ENCODE assay signal across 8 cellular contexts in the genomic region with DNA sequence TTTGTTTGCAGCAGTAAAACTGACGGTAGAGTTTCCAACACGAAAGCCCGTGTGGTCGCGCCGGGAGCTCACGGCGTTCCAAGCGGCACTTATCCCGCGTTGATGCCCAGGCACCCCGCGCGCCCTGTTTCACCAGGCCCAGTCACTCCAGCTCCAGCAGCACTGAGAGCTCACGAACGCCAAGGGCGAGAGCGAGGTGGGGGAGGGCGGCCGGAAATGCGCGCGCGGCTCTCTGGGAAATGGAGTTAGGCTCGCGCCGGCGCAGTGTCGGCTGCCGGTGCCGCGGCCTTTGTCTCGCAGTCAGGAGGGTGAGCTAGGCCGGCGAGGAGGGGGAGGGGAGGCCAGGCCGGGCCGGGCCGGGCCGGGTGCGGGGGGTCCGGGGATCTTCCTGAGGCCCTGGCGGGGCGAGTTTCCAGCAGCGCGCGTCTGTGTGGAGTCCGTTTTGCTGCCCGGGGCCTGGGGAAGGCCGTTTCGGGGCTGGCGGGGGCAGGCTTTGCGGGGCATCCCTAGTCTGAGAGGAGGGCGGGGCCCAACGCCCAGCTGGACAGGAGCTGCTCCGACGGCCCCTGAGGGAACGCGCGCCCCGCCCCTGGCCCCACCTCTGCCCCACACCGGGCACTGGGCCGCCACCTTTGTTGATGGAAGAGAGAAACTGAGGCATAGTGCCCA. TPM values are rescaled to one million over a fixed set of nuclear protein-coding genes. Genes with fewer than 3 reads are reported as not detected.
DNase-seq lines count a peak whose midpoint lies in the region; ATAC-seq and TF ChIP-seq lines count a peak whose summit lies in the region.

A gene (plus strand): TSS at position 280 of the 669 bp plus-strand sequence. CDS start 721 bp downstream, outside the sequence.

- H3K27me3 ChIP-seq in IMR-90 (ENCODE audit: control insufficient read depth, insufficient read depth, low read length): no peaks in the 10 kb centered on the region

- peak within 1 kb of the TSS; percentile 59 for H2AK9ac ChIP-seq in IMR-90 (replicated peaks; ENCODE audit: low read depth, low read length, poor library complexity)

- peak within 1 kb of the TSS; percentile 25 for H2BK5ac ChIP-seq in IMR-90 (ENCODE audit: low read depth, low read length, poor library complexity, severe bottlenecking)

- peak within 1 kb of the TSS; percentile 93 for H2AFZ ChIP-seq in IMR-90 (replicated peaks; ENCODE audit: low read length, poor library complexity)

- peaks cover 49% of the 10 kb centered on the region for H3K9me3 ChIP-seq in IMR-90 (ENCODE audit: control insufficient read depth, insufficient read depth, low read length)

- DNase-seq in IMR-90 (peak; percentile 50), left colon (peak; percentile 82 to 85), LoVo (ENCODE audit: low spot score) (no peak), NOMO-1 treated with dmso at 0.1 percent for 144 hours (lab: John Stamatoyannopoulos, UW; ENCODE audit: unreplicated experiment) (no peak)
- peak; percentile 50 for DNase-seq in activated CD4-positive, alpha-beta T cell treated with anti-CD3 and anti-CD28 coated beads, Interleukin-2, amount 10 ng/mL, durations not matched to agents 7 days and 5 days
- peak; percentile 13 to 37 (median 30) for DNase-seq in stimulated activated CD4-positive, alpha-beta T cell treated with anti-CD3 and anti-CD28 coated beads, Interleukin-12 subunit alpha, Interleukin-12 subunit beta, amount 100 ng/mL, for 48 hours (ENCODE audit: low read depth in 2 of 3, low spot score in 1 of 3)

- POLR2A ChIA-PET in IMR-90 (lab: Charles Lee; ENCODE audit: unreplicated experiment): interaction anchor here (0.8 kb wide), 1 partner anchor 17 kb away, joined by 13 read pairs; no protein-coding TSS in a partner anchor
- POLR2A ChIA-PET in activated CD4-positive, alpha-beta T cell treated with anti-CD3 and anti-CD28 coated beads, Interleukin-2, amount 10 ng/mL, durations not matched to agents 7 days and 5 days (lab: Charles Lee): no interaction called here

- no peak for TF ChIP-seq CTCF in IMR-90 (conservative IDR thresholded peaks at IDR 0.05; ENCODE audit: low read depth, low read length)

- no peak for TF ChIP-seq RAD21 in IMR-90 (IDR thresholded peaks at IDR 0.05; ENCODE audit: low read length)

- ATAC-seq in IMR-90 (ENCODE audit: low read depth) (peak; percentile 96), left colon (peak; percentile 98), HG03565 (IDR thresholded peaks at IDR 0.05; ENCODE audit: unreplicated experiment) (no peak)

- H3K14ac ChIP-seq in IMR-90 (replicated peaks; ENCODE audit: low read depth, low read length): no peak within 1 kb of the TSS; the same call in 1 of the 2 replicates

- H3K27me3 Mint-ChIP-seq in activated CD4-positive, alpha-beta T cell treated with anti-CD3 and anti-CD28 coated beads, Interleukin-2, amount 10 ng/mL, durations not matched to agents 7 days and 5 days: no peaks in the 10 kb centered on the region
- H3K27me3 Mint-ChIP-seq in dendritic cell treated with granulocyte-macrophage colony-stimulating factor and Interleukin-4, amounts not matched to agents 40 ng/mL and 50 ng/mL, for 4 days: peaks cover 9% of the 10 kb centered on the region

- peak within 1 kb of the TSS; percentile 50 for H3K9ac ChIP-seq in IMR-90 (ENCODE audit: low read depth, low read length)

- no peak within 1 kb of the TSS for H2BK15ac ChIP-seq in IMR-90 (ENCODE audit: low read depth, low read length)

- H3K79me1 ChIP-seq in IMR-90 (ENCODE audit: low read depth in 1 of 2, low read length in 2 of 2): no peaks in the 10 kb centered on the region

- peak within 1 kb of the TSS; percentile 88 for H3K4me2 ChIP-seq in IMR-90 (ENCODE audit: low read depth, low read length)

- peak within 1 kb of the TSS; percentile 81 to 91 for H4K8ac ChIP-seq in IMR-90 (ENCODE audit: low read depth in 2 of 2, low read length in 2 of 2)

- peak within 1 kb of the TSS; percentile 87 for H3K27ac Mint-ChIP-seq in activated CD4-positive, alpha-beta T cell treated with anti-CD3 and anti-CD28 coated beads, Interleukin-2, amount 10 ng/mL, durations not matched to agents 7 days and 5 days
- peak within 1 kb of the TSS; percentile 69 for H3K27ac Mint-ChIP-seq in dendritic cell treated with granulocyte-macrophage colony-stimulating factor and Interleukin-4, amounts not matched to agents 40 ng/mL and 50 ng/mL, for 4 days

- CTCF ChIA-PET in IMR-90 (lab: Yijun Ruan, JAX): no interaction called here
- CTCF ChIA-PET in activated CD4-positive, alpha-beta T cell treated with anti-CD3 and anti-CD28 coated beads, Interleukin-2, amount 10 ng/mL, durations not matched to agents 7 days and 5 days (lab: Charles Lee): interaction anchor here (1.2 kb wide), 1 partner anchor 61 kb away, joined by 3 read pairs; no protein-coding TSS in a partner anchor

- peak within 1 kb of the TSS; percentile 63 for H3K4me3 Mint-ChIP-seq in activated CD4-positive, alpha-beta T cell treated with anti-CD3 and anti-CD28 coated beads, Interleukin-2, amount 10 ng/mL, durations not matched to agents 7 days and 5 days
- peak within 1 kb of the TSS; percentile 72 for H3K4me3 Mint-ChIP-seq in dendritic cell treated with granulocyte-macrophage colony-stimulating factor and Interleukin-4, amounts not matched to agents 40 ng/mL and 50 ng/mL, for 4 days

- peaks cover 5% of the 10 kb centered on the region for H3K4me1 Mint-ChIP-seq in activated CD4-positive, alpha-beta T cell treated with anti-CD3 and anti-CD28 coated beads, Interleukin-2, amount 10 ng/mL, durations not matched to agents 7 days and 5 days
- peaks cover 14% of the 10 kb centered on the region for H3K4me1 Mint-ChIP-seq in dendritic cell treated with granulocyte-macrophage colony-stimulating factor and Interleukin-4, amounts not matched to agents 40 ng/mL and 50 ng/mL, for 4 days (ENCODE audit: low read depth)

- dilution Hi-C loops in IMR-90 (cut with HindIII; ENCODE audit: low sequenced_read_pairs, unreplicated experiment): no loop called here

- intact Hi-C loops in IMR-90 (cut with micrococcal nuclease) (no loop called here), left colon (cut with DNase I, micrococcal nuclease) (no loop called here)
- intact Hi-C loops in dendritic cell treated with granulocyte-macrophage colony-stimulating factor and Interleukin-4, amounts not matched to agents 40 ng/mL and 50 ng/mL, for 4 days (cut with micrococcal nuclease): no loop called here

- H4K91ac ChIP-seq in IMR-90 (ENCODE audit: insufficient read depth, low read depth, low read length): no peak within 1 kb of the TSS

- H3K18ac ChIP-seq in IMR-90 (ENCODE audit: low read depth, low read length): 0 out of 2 replicates have a peak within 1 kb of the TSS, but pooled peaks have one; percentile 60

- H4K20me1 ChIP-seq in IMR-90 (ENCODE audit: insufficient read depth, low read length): no peaks in the 10 kb centered on the region

- WGBS in IMR-90 (ENCODE audit: extremely low coverage in 2 of 2, insufficient read length in 1 of 2), 2 experiments: 5% methylated on average over 11 of the region's 62 CpGs; no CpG with 5 or more reads in 1 of the 2 experiments

- in situ Hi-C loops in IMR-90 (cut with MboI; ENCODE audit: low sequenced_read_pairs): no loop called here

- no TSS peak for BruUV-seq in IMR-90 (replicated peaks; lab: Mats Ljungman, UMichigan)

- H3K9me3 Mint-ChIP-seq in activated CD4-positive, alpha-beta T cell treated with anti-CD3 and anti-CD28 coated beads, Interleukin-2, amount 10 ng/mL, durations not matched to agents 7 days and 5 days: peaks cover 47% of the 10 kb centered on the region
- peaks cover 91% of the 10 kb centered on the region for H3K9me3 Mint-ChIP-seq in dendritic cell treated with granulocyte-macrophage colony-stimulating factor and Interleukin-4, amounts not matched to agents 40 ng/mL and 50 ng/mL, for 4 days

- H3K56ac ChIP-seq in IMR-90 (ENCODE audit: extremely low read depth, insufficient read depth, low read length): no peak within 1 kb of the TSS

- H2BK20ac ChIP-seq in IMR-90 (ENCODE audit: low read depth, low read length): no peak within 1 kb of the TSS

- H3K36me3 Mint-ChIP-seq in activated CD4-positive, alpha-beta T cell treated with anti-CD3 and anti-CD28 coated beads, Interleukin-2, amount 10 ng/mL, durations not matched to agents 7 days and 5 days (ENCODE audit: low read depth): peaks cover 36% of the 10 kb centered on the region
- H3K36me3 Mint-ChIP-seq in dendritic cell treated with granulocyte-macrophage colony-stimulating factor and Interleukin-4, amounts not matched to agents 40 ng/mL and 50 ng/mL, for 4 days (ENCODE audit: low read depth): peaks cover 27% of the 10 kb centered on the region

- TF ChIP-seq POLR2A in IMR-90 (IDR thresholded peaks at IDR 0.05; ENCODE audit: low read depth, low read length): no peak

- H4K5ac ChIP-seq in IMR-90 (ENCODE audit: low read depth, low read length): peak within 1 kb of the TSS; percentile 96

- H2AK5ac ChIP-seq in IMR-90 (ENCODE audit: low read depth, low read length): no peak within 1 kb of the TSS

- 0 out of 2 replicates have a peak, but pooled peaks cover 2% of the 10 kb centered on the region for H3K4me1 ChIP-seq in IMR-90 (ENCODE audit: control insufficient read depth, insufficient read depth, low read length)

- peak within 1 kb of the TSS; percentile 56 for H3K27ac ChIP-seq in IMR-90 (ENCODE audit: insufficient read depth, low read length)

- H2BK120ac ChIP-seq in IMR-90 (ENCODE audit: low read depth, low read length): no peak within 1 kb of the TSS

- no peaks in the 10 kb centered on the region for H3K36me3 ChIP-seq in IMR-90 (ENCODE audit: control insufficient read depth, insufficient read depth, low read length)

- H3K9me1 ChIP-seq in IMR-90 (ENCODE audit: insufficient read depth, low read length): no peaks in the 10 kb centered on the region

- no peak within 1 kb of the TSS; the same call in 1 of the 2 replicates for H3K4ac ChIP-seq in IMR-90 (ENCODE audit: low read depth, low read length)

- H3K4me3 ChIP-seq in IMR-90 (ENCODE audit: insufficient read depth, low read depth, low read length): peak within 1 kb of the TSS; percentile 52

- peak within 1 kb of the TSS; percentile 74 for H3K23ac ChIP-seq in IMR-90 (ENCODE audit: low read depth, low read length)

TF ChIP-seq in IMR-90, 13 proteins besides CTCF, POLR2A, EP300 and RAD21 (continues in another document):
- no peak for TF ChIP-seq MXI1 (IDR thresholded peaks at IDR 0.05; ENCODE audit: borderline replicate concordance, low read depth, low read length)
- TF ChIP-seq CEBPB (IDR thresholded peaks at IDR 0.05; ENCODE audit: low read depth, low read length): no peak
- no peak for TF ChIP-seq MAZ (IDR thresholded peaks at IDR 0.05; ENCODE audit: borderline replicate concordance, low read depth, low read length)
- no peak for TF ChIP-seq CHD1 (IDR thresholded peaks at IDR 0.05; ENCODE audit: low read depth, low read length)
- TF ChIP-seq SMC3 (IDR thresholded peaks at IDR 0.05; ENCODE audit: low read depth, low read length): no peak
- no peak for TF ChIP-seq MAFK (IDR thresholded peaks at IDR 0.05; ENCODE audit: low read depth, low read length)

RNA-seq across cellular contexts. Expression of the gene that starts here (rescaled TPM):
- total RNA-seq in IMR-90 (2012; rRNA removed) (1.9 and 2.7 TPM in 2 replicates), left colon (1 to 10 TPM; 1.1 to 1.2 TPM)
- polyA plus RNA-seq in IMR-90 (2012; rRNA removed): 2.4 and 2.7 TPM in 2 replicates
- polyA plus RNA-seq in IMR-90 (2012; cell fraction: cytosol; rRNA removed): 0.58 and 1.1 TPM in 2 replicates
- 9.2 and 12.1 TPM in 2 replicates for polyA plus RNA-seq in IMR-90 (2012; cell fraction: nucleus; rRNA removed; ENCODE audit: low replicate concordance)
- 1 to 10 TPM in 1 of 2 experiments, under 1 TPM in 1; 0.77 to 1.1 TPM for total RNA-seq in activated CD4-positive, alpha-beta T cell treated with anti-CD3 and anti-CD28 coated beads, Interleukin-2, amount 10 ng/mL, durations not matched to agents 7 days and 5 days

Comparison
In these comparisons a context has a peak if more than half of its experiments do, and no peak if none do; other contexts are left out.
1. DNase-seq: peak in IMR-90 (single experiment), activated CD4-positive, alpha-beta T cell treated with anti-CD3 and anti-CD28 coated beads, Interleukin-2, amount 10 ng/mL, durations not matched to agents 7 days and 5 days (single experiment), left colon (2 of 2) and stimulated activated CD4-positive, alpha-beta T cell treated with anti-CD3 and anti-CD28 coated beads, Interleukin-12 subunit alpha, Interleukin-12 subunit beta, amount 100 ng/mL, for 48 hours (3 of 3); none in LoVo (single experiment) and NOMO-1 treated with dmso at 0.1 percent for 144 hours (single experiment).